ENCODE assay signal across 18 cellular contexts in the genomic region with DNA sequence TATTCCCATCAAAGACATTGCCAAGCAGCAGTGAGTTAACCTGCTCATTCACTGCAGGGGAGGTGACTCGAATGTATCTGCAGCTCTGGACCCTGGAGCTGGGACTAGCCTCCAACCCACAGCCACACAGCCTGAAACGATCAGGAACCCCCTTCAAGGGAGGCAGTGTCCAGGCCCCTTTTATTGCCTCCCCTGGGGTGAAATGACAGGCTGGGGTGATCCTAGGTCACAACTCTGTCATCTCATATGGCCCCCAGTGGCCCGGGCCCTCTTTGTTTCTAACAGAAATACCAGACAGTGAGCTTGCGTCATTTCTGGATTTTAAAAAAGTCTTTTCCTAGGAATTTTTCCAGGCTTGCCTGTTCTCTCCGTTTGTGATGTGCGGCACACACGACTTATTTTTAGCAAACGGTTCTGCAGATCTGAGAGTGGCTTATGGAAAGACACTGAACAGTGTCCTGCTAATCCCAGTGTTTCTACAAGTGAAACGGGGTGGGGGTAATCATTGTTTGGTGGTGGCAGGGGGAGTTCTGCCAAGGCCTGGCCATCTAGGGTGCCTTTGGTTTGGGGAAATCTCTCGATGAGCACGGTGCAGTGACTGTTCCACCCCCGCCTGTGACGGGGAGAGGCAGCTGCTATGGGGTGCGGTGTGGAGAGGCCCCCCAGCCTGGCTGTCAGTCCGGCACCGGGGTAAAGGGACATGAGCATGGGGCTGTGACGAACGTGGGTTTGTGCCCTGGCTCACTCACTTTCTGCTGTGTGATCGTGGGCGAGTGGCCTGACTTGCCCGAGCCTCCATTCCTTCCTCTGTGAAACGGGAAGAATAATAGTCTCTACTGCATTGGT. TPM values are rescaled to one million over a fixed set of nuclear protein-coding genes. Genes with fewer than 3 reads are reported as not detected.
DNase-seq lines count a peak whose midpoint lies in the region; ATAC-seq and TF ChIP-seq lines count a peak whose summit lies in the region.
"Had no signal": no experiment of that assay in that cellular context is flagged by ENCODE, and none has a peak within 500 bp of the region (broad histone marks: within the 10 kb centered on the region; RNA-seq: fewer than 3 reads in every experiment).

No MANE protein-coding gene starts in this region.

- DNase-seq in EH (ENCODE audit: low read depth) = peak; percentile 13
- DNase-seq in caudate nucleus (lab: John Stamatoyannopoulos, UW) = peak in 18 of 61 donors; percentile 15 to 80 (median 43)
- peak; percentile 76 for DNase-seq in superior temporal gyrus (ENCODE audit: extremely low spot score)
- DNase-seq in endothelial cell (ENCODE audit: low spot score) = no peak
- DNase-seq: CD8-positive, alpha-beta T cell; KG1; NCI-H1417; NCI-H187; NCI-H2107; NCI-H510A; NCI-H774; PC-3; RPMI8226; SHP77 treated with DMSO at 0.1 percent for 48 hours had no signal

- TF ChIP-seq CTCF in endothelial cell (IDR thresholded peaks at IDR 0.05; ENCODE audit: unreplicated experiment) = no peak

- peaks cover 2% of the 10 kb centered on the region for H3K27me3 Mint-ChIP-seq in endothelial cell (ENCODE audit: unreplicated experiment)

- no peaks in the 10 kb centered on the region for H3K9me3 Mint-ChIP-seq in endothelial cell (ENCODE audit: unreplicated experiment)
- H3K9me3 Mint-ChIP-seq: CD8-positive, alpha-beta T cell had no signal

- H3K27me3 ChIP-seq in layer of hippocampus (ENCODE audit: control insufficient read depth, insufficient read depth, low read length) = no peaks in the 10 kb centered on the region

- ATAC-seq in esophagus mucosa (no peak), GM18502 (IDR thresholded peaks at IDR 0.05; ENCODE audit: poor library complexity, unreplicated experiment) (no peak)
- ATAC-seq: CD8-positive, alpha-beta T cell; PC-3 had no signal

- no peak overlapping the region for H3K4me3 Mint-ChIP-seq in endothelial cell (ENCODE audit: unreplicated experiment)
- H3K4me3 Mint-ChIP-seq: CD8-positive, alpha-beta T cell had no signal

- H3K4me1 Mint-ChIP-seq in endothelial cell (ENCODE audit: unreplicated experiment) = peaks cover 4% of the 10 kb centered on the region

- no peak overlapping the region for H3K27ac Mint-ChIP-seq in endothelial cell (ENCODE audit: unreplicated experiment)
- H3K27ac Mint-ChIP-seq: CD8-positive, alpha-beta T cell had no signal

- H3K27ac ChIP-seq in caudate nucleus (ENCODE audit: low read depth, low read length) (peak overlapping the region; percentile 90), layer of hippocampus (ENCODE audit: low read depth, low read length) (peak overlapping the region; percentile 65)

- no peaks in the 10 kb centered on the region for H3K36me3 Mint-ChIP-seq in endothelial cell (ENCODE audit: low read depth, unreplicated experiment)
- H3K36me3 Mint-ChIP-seq: CD8-positive, alpha-beta T cell had no signal

RNA-seq across cellular contexts. Expression of a gene that starts 27.2 kb away (rescaled TPM):
- total RNA-seq in esophagus mucosa (6.0 TPM), endothelial cell (ENCODE audit: unreplicated experiment) (10.2 TPM)

RNA-seq across cellular contexts. Expression of a gene that starts 48.4 kb away (rescaled TPM):
- total RNA-seq in esophagus mucosa (1.2 TPM), endothelial cell (ENCODE audit: unreplicated experiment) (0.05 TPM)
- total RNA-seq: CD8-positive, alpha-beta T cell; H4; PC-3 had no signal

RNA-seq across cellular contexts. Expression of a gene that starts 59.2 kb away (rescaled TPM):
- total RNA-seq in esophagus mucosa (0.56 TPM), endothelial cell (ENCODE audit: unreplicated experiment) (not detected)
- total RNA-seq: CD8-positive, alpha-beta T cell; PC-3 had no signal
